10 cellular contexts compared by ENCODE assay signal in the genomic region with DNA sequence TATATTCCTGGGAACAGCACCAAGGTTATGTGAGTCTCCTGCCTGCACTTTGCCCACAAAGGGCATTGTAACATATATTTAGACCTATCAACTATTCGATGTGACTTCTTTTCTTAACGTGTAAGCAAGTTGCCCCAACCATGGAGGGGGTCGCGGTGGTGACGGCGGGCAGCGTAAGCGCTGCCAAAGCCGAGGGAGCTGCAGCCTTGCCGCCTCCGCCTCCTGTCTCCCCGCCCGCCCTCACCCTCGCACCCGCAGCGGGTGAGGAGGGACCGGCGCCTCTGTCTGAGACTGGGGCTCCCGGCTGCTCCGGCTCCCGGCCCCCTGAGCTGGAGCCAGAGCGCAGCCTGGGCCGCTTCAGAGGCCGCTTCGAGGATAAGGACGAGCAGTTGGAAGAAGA. TPM values are rescaled to one million over a fixed set of nuclear protein-coding genes. Genes with fewer than 3 reads are reported as not detected.
"Had no signal": no experiment of that assay in that cellular context is flagged by ENCODE, and none has a peak within 500 bp of the region (broad histone marks: within the 10 kb centered on the region; RNA-seq: fewer than 3 reads in every experiment).

No MANE protein-coding gene starts in this region.

- H3K9ac ChIP-seq: KMS-11 had no signal

- H3K4me1 Mint-ChIP-seq: IgD-negative memory B cell had no signal

- H3K36me3 Mint-ChIP-seq: IgD-negative memory B cell had no signal

- H3K4me2 ChIP-seq: KMS-11 had no signal

- DNase-seq: IMR-90, KBM-7, KG1 had no signal

- H3K4me3 Mint-ChIP-seq: IgD-negative memory B cell had no signal

- H3K27ac Mint-ChIP-seq: IgD-negative memory B cell had no signal

- ATAC-seq: HepG2, K562 had no signal

- H3K27me3 Mint-ChIP-seq: IgD-negative memory B cell had no signal

- H3K27ac ChIP-seq: HL-60, KMS-11 had no signal

- H3K4me3 ChIP-seq: K562 had no signal

RNA-seq across cellular contexts. Expression of a gene that starts 59.0 kb away (rescaled TPM):
- total RNA-seq: HepG2, HT-29, HT1080, IMR-90 had no signal
